23 cellular contexts compared by ENCODE assay signal in genomic region chr20:24441600-24441999, GRCh38. TPM values are rescaled to one million over a fixed set of nuclear protein-coding genes. Genes with fewer than 3 reads are reported as not detected.
"Had no signal": no experiment of that assay in that cellular context is flagged by ENCODE, and none has a peak within 500 bp of the region (broad histone marks: within the 10 kb centered on the region; RNA-seq: fewer than 3 reads in every experiment).

No MANE protein-coding gene starts in this region.

- H3K4me3 ChIP-seq: colonic mucosa, heart left ventricle, psoas muscle, spleen had no signal

- H3K36me3 ChIP-seq: colonic mucosa, heart left ventricle, spleen had no signal

- H3K27me3 ChIP-seq: colonic mucosa had no signal

- DNase-seq: colonic mucosa; dermis blood vessel endothelial cell; effector CD4-positive, alpha-beta T cell; endodermal cell; foreskin melanocyte; heart left ventricle; kidney glomerular epithelial cell; mammary epithelial cell; naive thymus-derived CD4-positive, alpha-beta T cell; nephron progenitor cell; psoas muscle; retina; spleen; stimulated activated CD4-positive, alpha-beta T cell treated with anti-CD3 and anti-CD28 coated beads, Interleukin-15, amount 100 ng/mL, for 24 hours; stimulated activated CD4-positive, alpha-beta T cell treated with anti-CD3 and anti-CD28 coated beads, Interleukin-1b, Interleukin-23, amount 100 ng/mL, for 48 hours; stimulated activated CD4-positive, alpha-beta T cell treated with anti-CD3 and anti-CD28 coated beads, Interleukin-4, amount 100 ng/mL, for 24 hours; trophoblast cell had no signal

- H3K27me3 Mint-ChIP-seq: stimulated activated memory B cell treated with anti-CD40 and anti-IgM and Interleukin-4, amounts not matched to agents 10 μg/mL and 1 μg/mL and 100 μg/mL, for 72 hours; stimulated activated naive CD8-positive, alpha-beta T cell treated with anti-CD3 and anti-CD28 coated beads, Interleukin-15, Interleukin-2, amounts not matched to agents 100 ng/mL and 50 ng/mL, for 24 hours had no signal

- H3K9me3 Mint-ChIP-seq: endodermal cell; naive thymus-derived CD4-positive, alpha-beta T cell; nephron progenitor cell; stimulated activated memory B cell treated with anti-CD40 and anti-IgM and Interleukin-4, amounts not matched to agents 10 μg/mL and 1 μg/mL and 100 μg/mL, for 72 hours; stimulated activated naive CD8-positive, alpha-beta T cell treated with anti-CD3 and anti-CD28 coated beads, Interleukin-15, Interleukin-2, amounts not matched to agents 100 ng/mL and 50 ng/mL, for 24 hours had no signal

- ATAC-seq: heart left ventricle; left lobe of liver; naive thymus-derived CD4-positive, alpha-beta T cell; psoas muscle; sciatic nerve; stimulated activated memory B cell treated with anti-CD40 and anti-IgM and Interleukin-4, amounts not matched to agents 10 μg/mL and 1 μg/mL and 100 μg/mL, for 72 hours had no signal

- H3K9me3 ChIP-seq: colonic mucosa, heart left ventricle, psoas muscle, spleen had no signal

- H3K4me1 Mint-ChIP-seq: naive thymus-derived CD4-positive, alpha-beta T cell; stimulated activated memory B cell treated with anti-CD40 and anti-IgM and Interleukin-4, amounts not matched to agents 10 μg/mL and 1 μg/mL and 100 μg/mL, for 72 hours had no signal

- H3K4me3 Mint-ChIP-seq: endodermal cell; naive thymus-derived CD4-positive, alpha-beta T cell; nephron progenitor cell; stimulated activated memory B cell treated with anti-CD40 and anti-IgM and Interleukin-4, amounts not matched to agents 10 μg/mL and 1 μg/mL and 100 μg/mL, for 72 hours; stimulated activated naive CD8-positive, alpha-beta T cell treated with anti-CD3 and anti-CD28 coated beads, Interleukin-15, Interleukin-2, amounts not matched to agents 100 ng/mL and 50 ng/mL, for 24 hours had no signal

- H3K36me3 Mint-ChIP-seq: naive thymus-derived CD4-positive, alpha-beta T cell; stimulated activated memory B cell treated with anti-CD40 and anti-IgM and Interleukin-4, amounts not matched to agents 10 μg/mL and 1 μg/mL and 100 μg/mL, for 72 hours had no signal

- H3K27ac Mint-ChIP-seq: endodermal cell; naive thymus-derived CD4-positive, alpha-beta T cell; nephron progenitor cell; stimulated activated memory B cell treated with anti-CD40 and anti-IgM and Interleukin-4, amounts not matched to agents 10 μg/mL and 1 μg/mL and 100 μg/mL, for 72 hours; stimulated activated naive CD8-positive, alpha-beta T cell treated with anti-CD3 and anti-CD28 coated beads, Interleukin-15, Interleukin-2, amounts not matched to agents 100 ng/mL and 50 ng/mL, for 24 hours had no signal

- H3K27ac ChIP-seq: colonic mucosa, heart left ventricle, psoas muscle, spleen had no signal

- H3K4me1 ChIP-seq: colonic mucosa, heart left ventricle, psoas muscle, spleen had no signal

RNA-seq across cellular contexts. Expression of gene SYNDIG1, which starts 27.8 kb away (rescaled TPM):
- total RNA-seq: endothelial cell of umbilical vein; left lobe of liver; mononuclear cell; naive thymus-derived CD4-positive, alpha-beta T cell; psoas muscle had no signal
- polyA plus RNA-seq: endothelial cell of umbilical vein; naive thymus-derived CD4-positive, alpha-beta T cell had no signal
